In the genomic region with DNA sequence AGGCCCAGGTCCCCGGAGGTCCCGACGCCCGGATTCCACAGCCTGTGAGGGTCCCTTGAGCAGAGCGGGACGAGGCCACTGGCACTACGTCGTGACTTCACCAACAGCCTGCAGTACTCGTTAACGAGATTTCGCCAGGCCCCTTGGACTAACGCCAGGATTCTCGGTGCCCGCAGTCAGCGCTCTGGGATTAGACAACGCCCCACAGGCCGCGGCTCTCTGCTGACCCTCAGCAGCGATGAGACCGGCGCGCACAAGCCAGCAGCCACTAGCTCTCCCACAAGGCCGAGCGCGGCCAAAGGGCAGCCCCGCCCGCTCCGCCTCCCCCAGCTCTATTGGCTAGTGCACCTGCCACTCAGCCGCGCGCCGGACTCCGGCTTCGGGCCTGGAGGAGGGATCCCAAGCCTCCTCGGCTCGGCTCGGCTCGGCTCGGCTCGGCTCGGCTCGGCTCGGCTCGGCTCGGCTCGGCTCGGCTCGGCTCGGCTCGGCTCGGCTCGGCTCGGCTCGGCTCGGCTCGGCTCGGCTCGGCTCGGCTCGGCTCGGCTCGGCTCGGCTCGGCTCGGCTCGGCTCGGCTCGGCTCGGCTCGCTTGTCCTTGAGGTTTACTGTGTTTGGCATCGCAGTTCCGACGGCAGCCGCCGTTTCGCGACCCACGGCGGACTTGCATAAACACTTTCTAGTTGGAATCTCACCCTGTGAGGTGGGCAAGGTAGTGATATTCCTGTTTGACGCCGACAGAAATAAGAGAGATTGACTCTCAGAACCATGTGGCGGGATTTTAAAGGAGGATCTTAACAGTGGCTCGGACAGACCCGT, we compare ENCODE assay signal across 1 cellular context.
A peak's percentile ranks its signal among the peaks of the same experiment; 100 is the strongest.
TF ChIP-seq lines count a peak whose summit lies in the region.

No MANE protein-coding gene starts in this region.

TF ChIP-seq in SK-N-SH treated with all-trans-retinoic acid at 6 μM for 48 hours, 23 proteins besides CTCF, POLR2A, EP300 and RAD21 (continued from another document):
- TF ChIP-seq, protein P1, sequence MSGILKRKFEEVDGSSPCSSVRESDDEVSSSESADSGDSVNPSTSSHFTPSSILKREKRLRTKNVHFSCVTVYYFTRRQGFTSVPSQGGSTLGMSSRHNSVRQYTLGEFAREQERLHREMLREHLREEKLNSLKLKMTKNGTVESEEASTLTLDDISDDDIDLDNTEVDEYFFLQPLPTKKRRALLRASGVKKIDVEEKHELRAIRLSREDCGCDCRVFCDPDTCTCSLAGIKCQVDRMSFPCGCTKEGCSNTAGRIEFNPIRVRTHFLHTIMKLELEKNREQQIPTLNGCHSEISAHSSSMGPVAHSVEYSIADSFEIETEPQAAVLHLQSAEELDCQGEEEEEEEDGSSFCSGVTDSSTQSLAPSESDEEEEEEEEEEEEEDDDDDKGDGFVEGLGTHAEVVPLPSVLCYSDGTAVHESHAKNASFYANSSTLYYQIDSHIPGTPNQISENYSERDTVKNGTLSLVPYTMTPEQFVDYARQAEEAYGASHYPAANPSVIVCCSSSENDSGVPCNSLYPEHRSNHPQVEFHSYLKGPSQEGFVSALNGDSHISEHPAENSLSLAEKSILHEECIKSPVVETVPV (CRISPR knock-in tag; IDR thresholded peaks at IDR 0.05) = no peak
- TF ChIP-seq ZFP30 (CRISPR knock-in tag; IDR thresholded peaks at IDR 0.05) (no peak), ESRRG (CRISPR knock-in tag; IDR thresholded peaks at IDR 0.05) (no peak)
- TF ChIP-seq, protein P2, sequence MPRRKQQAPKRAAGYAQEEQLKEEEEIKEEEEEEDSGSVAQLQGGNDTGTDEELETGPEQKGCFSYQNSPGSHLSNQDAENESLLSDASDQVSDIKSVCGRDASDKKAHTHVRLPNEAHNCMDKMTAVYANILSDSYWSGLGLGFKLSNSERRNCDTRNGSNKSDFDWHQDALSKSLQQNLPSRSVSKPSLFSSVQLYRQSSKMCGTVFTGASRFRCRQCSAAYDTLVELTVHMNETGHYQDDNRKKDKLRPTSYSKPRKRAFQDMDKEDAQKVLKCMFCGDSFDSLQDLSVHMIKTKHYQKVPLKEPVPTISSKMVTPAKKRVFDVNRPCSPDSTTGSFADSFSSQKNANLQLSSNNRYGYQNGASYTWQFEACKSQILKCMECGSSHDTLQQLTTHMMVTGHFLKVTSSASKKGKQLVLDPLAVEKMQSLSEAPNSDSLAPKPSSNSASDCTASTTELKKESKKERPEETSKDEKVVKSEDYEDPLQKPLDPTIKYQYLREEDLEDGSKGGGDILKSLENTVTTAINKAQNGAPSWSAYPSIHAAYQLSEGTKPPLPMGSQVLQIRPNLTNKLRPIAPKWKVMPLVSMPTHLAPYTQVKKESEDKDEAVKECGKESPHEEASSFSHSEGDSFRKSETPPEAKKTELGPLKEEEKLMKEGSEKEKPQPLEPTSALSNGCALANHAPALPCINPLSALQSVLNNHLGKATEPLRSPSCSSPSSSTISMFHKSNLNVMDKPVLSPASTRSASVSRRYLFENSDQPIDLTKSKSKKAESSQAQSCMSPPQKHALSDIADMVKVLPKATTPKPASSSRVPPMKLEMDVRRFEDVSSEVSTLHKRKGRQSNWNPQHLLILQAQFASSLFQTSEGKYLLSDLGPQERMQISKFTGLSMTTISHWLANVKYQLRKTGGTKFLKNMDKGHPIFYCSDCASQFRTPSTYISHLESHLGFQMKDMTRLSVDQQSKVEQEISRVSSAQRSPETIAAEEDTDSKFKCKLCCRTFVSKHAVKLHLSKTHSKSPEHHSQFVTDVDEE (CRISPR knock-in tag; IDR thresholded peaks at IDR 0.05) = peak; percentile 77; the same call in 1 of the 2 replicates
